18 cellular contexts compared by ENCODE assay signal in the genomic region with DNA sequence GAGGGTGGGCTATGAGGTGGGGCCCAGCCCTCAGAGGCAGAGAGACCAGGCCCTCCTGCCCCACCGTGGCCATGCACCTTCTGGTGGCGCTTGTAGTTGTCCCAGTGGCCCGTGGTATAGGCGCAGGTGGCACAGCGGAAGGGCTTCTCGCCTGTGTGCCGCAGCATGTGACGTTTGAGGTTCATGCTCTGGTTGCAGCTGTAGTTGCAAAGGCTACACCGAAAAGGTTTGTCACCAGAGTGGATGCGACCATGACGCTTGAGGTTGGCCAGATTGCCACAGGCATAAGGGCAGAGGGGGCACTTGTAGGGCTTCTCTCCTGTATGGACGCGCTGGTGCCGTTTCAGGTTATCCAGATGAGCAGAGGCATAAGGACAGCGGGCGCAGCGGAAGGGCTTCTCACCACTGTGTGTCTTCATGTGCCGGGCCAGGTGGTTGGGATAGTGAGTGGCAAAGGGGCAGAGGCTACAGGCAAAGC. TPM values are rescaled to one million over a fixed set of nuclear protein-coding genes. Genes with fewer than 3 reads are reported as not detected.
DNase-seq lines count a peak whose midpoint lies in the region; ATAC-seq and TF ChIP-seq lines count a peak whose summit lies in the region.
"Had no signal": no experiment of that assay in that cellular context is flagged by ENCODE, and none has a peak within 500 bp of the region (broad histone marks: within the 10 kb centered on the region; RNA-seq: fewer than 3 reads in every experiment).

No MANE protein-coding gene starts in this region.

- H3K27ac Mint-ChIP-seq in activated T-cell treated with anti-CD3 and anti-CD28 coated beads, Interleukin-2, amount 50 U/mL, for 72 hours, result peak overlapping the region; percentile 23

- H3K4me3 Mint-ChIP-seq in activated T-cell treated with anti-CD3 and anti-CD28 coated beads, Interleukin-2, amount 50 U/mL, for 72 hours, result no peak overlapping the region
- no peak overlapping the region for H3K4me3 Mint-ChIP-seq in activated T-cell treated with anti-CD3 and anti-CD28 coated beads, Interleukin-2, amount 50 U/mL, for 4 hours
- H3K4me3 Mint-ChIP-seq: HFFc6, natural killer cell had no signal

- H3K4me1 Mint-ChIP-seq in activated T-cell treated with anti-CD3 and anti-CD28 coated beads, Interleukin-2, amount 50 U/mL, for 72 hours (ENCODE audit: low read depth), result peaks cover 29% of the 10 kb centered on the region
- peaks cover 27% of the 10 kb centered on the region for H3K4me1 Mint-ChIP-seq in activated T-cell treated with anti-CD3 and anti-CD28 coated beads, Interleukin-2, amount 50 U/mL, for 4 hours (ENCODE audit: low read depth)

- H3K27ac ChIP-seq in psoas muscle, result peak overlapping the region; percentile 96
- H3K27ac ChIP-seq: right atrium auricular region, SJSA1, tibial nerve had no signal

- no peak for DNase-seq in activated T-cell treated with anti-CD3 and anti-CD28 coated beads, Interleukin-2, amount 50 U/mL, for 72 hours
- no peak for DNase-seq in activated T-cell treated with anti-CD3 and anti-CD28 coated beads, Interleukin-2, amount 50 U/mL, for 4 hours
- DNase-seq in adipocyte (ENCODE audit: low read depth), result no peak
- DNase-seq in psoas muscle, result peak in 1 of 2 donors; percentile 63
- DNase-seq in NCI-H69 (lab: John Stamatoyannopoulos, UW), result no peak
- DNase-seq in NCI-H82 (lab: John Stamatoyannopoulos, UW), result no peak
- DNase-seq in GM13977 (ENCODE audit: low spot score), result no peak
- DNase-seq: activated naive CD4-positive, alpha-beta T cell; HFFc6; IMR-90; natural killer cell; NCI-H1048; stimulated activated CD4-positive, alpha-beta T cell treated with anti-CD3 and anti-CD28 coated beads, Interleukin-2, amount 100 ng/mL, for 24 hours had no signal

- H3K27me3 ChIP-seq in adipocyte (replicated peaks; ENCODE audit: control insufficient read depth, insufficient read depth, low read length) (no peaks in the 10 kb centered on the region), psoas muscle (ENCODE audit: insufficient read depth in 3 of 3, low read length in 2 of 3) (no peaks in the 10 kb centered on the region)
- H3K27me3 ChIP-seq: right atrium auricular region, SJSA1, tibial nerve had no signal

- H3K36me3 ChIP-seq in adipocyte (ENCODE audit: control insufficient read depth, insufficient read depth, low read length, severe bottlenecking) (peaks cover 72% of the 10 kb centered on the region), psoas muscle (ENCODE audit: insufficient read depth in 1 of 2, low read depth in 1 of 2) (peaks cover 10 to 77% of the 10 kb centered on the region in 2 donors)

- H3K36me3 Mint-ChIP-seq in activated T-cell treated with anti-CD3 and anti-CD28 coated beads, Interleukin-2, amount 50 U/mL, for 72 hours (ENCODE audit: insufficient read depth in 2 of 2), result peaks cover 6 to 18% of the 10 kb centered on the region in 2 donors
- H3K36me3 Mint-ChIP-seq in activated T-cell treated with anti-CD3 and anti-CD28 coated beads, Interleukin-2, amount 50 U/mL, for 4 hours (ENCODE audit: insufficient read depth), result peaks cover 53% of the 10 kb centered on the region
- H3K36me3 Mint-ChIP-seq: natural killer cell had no signal

- H3K4me3 ChIP-seq in adipocyte (ENCODE audit: low read length) (no peak overlapping the region), psoas muscle (no peak overlapping the region)
- H3K4me3 ChIP-seq: lung, right atrium auricular region, SJSA1, tibial nerve had no signal

- in situ Hi-C loops in GM18951 (cut with MboI; ENCODE audit: low sequenced_read_pairs, unreplicated experiment) (no loop called here), GM13977 (cut with MboI; ENCODE audit: low pct_unique_long_range_greater_than_20kb, low sequenced_read_pairs, unreplicated experiment) (no loop called here)

- TF ChIP-seq POLR2A in GM18951 (IDR thresholded peaks at IDR 0.05; ENCODE audit: extremely low read depth, insufficient read depth, insufficient read length), result peak; percentile 7

- H3K27me3 Mint-ChIP-seq in activated T-cell treated with anti-CD3 and anti-CD28 coated beads, Interleukin-2, amount 50 U/mL, for 72 hours (ENCODE audit: low read depth), result no peaks in the 10 kb centered on the region
- H3K27me3 Mint-ChIP-seq in activated T-cell treated with anti-CD3 and anti-CD28 coated beads, Interleukin-2, amount 50 U/mL, for 4 hours (ENCODE audit: low read depth), result no peaks in the 10 kb centered on the region

- ATAC-seq in activated T-cell treated with anti-CD3 and anti-CD28 coated beads, Interleukin-2, amount 50 U/mL, for 72 hours (replicated peaks in 1 of 2), result no peak
- ATAC-seq in activated T-cell treated with anti-CD3 and anti-CD28 coated beads, Interleukin-2, amount 50 U/mL, for 4 hours, result no peak
- ATAC-seq in psoas muscle, result no peak
- ATAC-seq: natural killer cell had no signal

- H3K4me1 ChIP-seq in adipocyte (ENCODE audit: control insufficient read depth, insufficient read depth, low read length) (peaks cover 50% of the 10 kb centered on the region), psoas muscle (peaks cover 15% of the 10 kb centered on the region)

- H3K9me3 Mint-ChIP-seq in activated T-cell treated with anti-CD3 and anti-CD28 coated beads, Interleukin-2, amount 50 U/mL, for 72 hours, result no peaks in the 10 kb centered on the region
- no peaks in the 10 kb centered on the region for H3K9me3 Mint-ChIP-seq in activated T-cell treated with anti-CD3 and anti-CD28 coated beads, Interleukin-2, amount 50 U/mL, for 4 hours
- H3K9me3 Mint-ChIP-seq: HFFc6, natural killer cell had no signal

- TF ChIP-seq CTCF in psoas muscle (IDR thresholded peaks at IDR 0.05) (no peak), GM13977 (IDR thresholded peaks at IDR 0.05; ENCODE audit: extremely low read depth, insufficient read depth, missing control alignments) (no peak)

- H3K9me3 ChIP-seq in adipocyte (ENCODE audit: control insufficient read depth, low read length) (no peaks in the 10 kb centered on the region), psoas muscle (no peaks in the 10 kb centered on the region)
- H3K9me3 ChIP-seq: right atrium auricular region, SJSA1, tibial nerve had no signal

- intact Hi-C loops in psoas muscle (cut with DNase I), result no loop called here

- 81 to 86% (median 82%) methylated on average over 18 of the region's 18 CpGs for WGBS in psoas muscle, 3 donors

- H3K9ac ChIP-seq in adipocyte (ENCODE audit: low read length), result peak overlapping the region; percentile 5

RNA-seq across cellular contexts. Expression of gene ZNF513, which starts 2.9 kb away (rescaled TPM):
- total RNA-seq in activated T-cell treated with anti-CD3 and anti-CD28 coated beads, Interleukin-2, amount 50 U/mL, for 72 hours, result 10 to 100 TPM; 15.7 to 15.9 TPM
- 10 to 100 TPM in 2 of 3 donors, 1 to 10 TPM in 1; 8.4 to 11.0 (median 10.4) TPM for total RNA-seq in activated T-cell treated with anti-CD3 and anti-CD28 coated beads, Interleukin-2, amount 50 U/mL, for 4 hours
- 10 to 100 TPM in 2 of 4 donors, 1 to 10 TPM in 2; 5.8 to 14.6 (median 8.7) TPM for total RNA-seq in psoas muscle
- 10 to 100 TPM; 10.2 to 11.5 (median 10.7) TPM for polyA plus RNA-seq in psoas muscle

RNA-seq across cellular contexts. Expression of gene SNX17, which starts 7.2 kb away (rescaled TPM):
- 10 to 100 TPM; 66.1 to 70.7 TPM for total RNA-seq in activated T-cell treated with anti-CD3 and anti-CD28 coated beads, Interleukin-2, amount 50 U/mL, for 72 hours
- 100 to 1,000 TPM; 117 to 125 (median 123) TPM for total RNA-seq in activated T-cell treated with anti-CD3 and anti-CD28 coated beads, Interleukin-2, amount 50 U/mL, for 4 hours
- total RNA-seq in psoas muscle, result 10 to 100 TPM; 53.9 to 73.9 (median 57.3) TPM
- polyA plus RNA-seq in psoas muscle, result 10 to 100 TPM; 50.1 to 96.4 (median 94.0) TPM

RNA-seq across cellular contexts. Expression of gene EIF2B4, which starts 7.5 kb away (rescaled TPM):
- 10 to 100 TPM; 30.0 to 42.7 TPM for total RNA-seq in activated T-cell treated with anti-CD3 and anti-CD28 coated beads, Interleukin-2, amount 50 U/mL, for 72 hours
- 10 to 100 TPM; 63.4 to 69.8 (median 65.0) TPM for total RNA-seq in activated T-cell treated with anti-CD3 and anti-CD28 coated beads, Interleukin-2, amount 50 U/mL, for 4 hours
- 10 to 100 TPM; 36.6 to 61.0 (median 56.3) TPM for total RNA-seq in psoas muscle
- 10 to 100 TPM; 56.1 to 72.9 (median 71.1) TPM for polyA plus RNA-seq in psoas muscle

RNA-seq across cellular contexts. Expression of gene GTF3C2, which starts 21.1 kb away (rescaled TPM):
- total RNA-seq in activated T-cell treated with anti-CD3 and anti-CD28 coated beads, Interleukin-2, amount 50 U/mL, for 72 hours, result 10 to 100 TPM; 56.6 to 58.7 TPM
- 100 to 1,000 TPM; 102 to 110 (median 107) TPM for total RNA-seq in activated T-cell treated with anti-CD3 and anti-CD28 coated beads, Interleukin-2, amount 50 U/mL, for 4 hours
- 10 to 100 TPM; 17.5 to 44.9 (median 31.1) TPM for total RNA-seq in psoas muscle
- 10 to 100 TPM; 21.6 to 49.4 (median 24.2) TPM for polyA plus RNA-seq in psoas muscle

RNA-seq across cellular contexts. Expression of gene PPM1G, which starts 31.7 kb away (rescaled TPM):
- 100 to 1,000 TPM; 122 to 132 TPM for total RNA-seq in activated T-cell treated with anti-CD3 and anti-CD28 coated beads, Interleukin-2, amount 50 U/mL, for 72 hours
- 100 to 1,000 TPM; 177 to 208 (median 186) TPM for total RNA-seq in activated T-cell treated with anti-CD3 and anti-CD28 coated beads, Interleukin-2, amount 50 U/mL, for 4 hours
- total RNA-seq in psoas muscle, result 10 to 100 TPM; 44.0 to 83.6 (median 68.4) TPM
- polyA plus RNA-seq in psoas muscle, result 100 to 1,000 TPM in 2 of 3 donors, 10 to 100 TPM in 1; 83.4 to 167 (median 127) TPM
